In genomic region chr11:96317985-96318384, GRCh38 we compare ENCODE assay signal across 1 cellular context.
TF ChIP-seq lines count a peak whose summit lies in the region.

No MANE protein-coding gene starts in this region.

TF ChIP-seq in IMR-90, 13 proteins besides CTCF, POLR2A, EP300 and RAD21:
- no peak for TF ChIP-seq USF2 (IDR thresholded peaks at IDR 0.05; ENCODE audit: low read depth, low read length)
- TF ChIP-seq FOS (IDR thresholded peaks at IDR 0.05; ENCODE audit: low read depth, low read length), result no peak
- TF ChIP-seq MAZ (IDR thresholded peaks at IDR 0.05; ENCODE audit: borderline replicate concordance, low read depth, low read length), result no peak
- no peak for TF ChIP-seq CEBPB (IDR thresholded peaks at IDR 0.05; ENCODE audit: low read depth, low read length)
- no peak for TF ChIP-seq MXI1 (IDR thresholded peaks at IDR 0.05; ENCODE audit: borderline replicate concordance, low read depth, low read length)
- TF ChIP-seq CHD1 (IDR thresholded peaks at IDR 0.05; ENCODE audit: low read depth, low read length), result no peak
- no peak for TF ChIP-seq ELK1 (IDR thresholded peaks at IDR 0.05; ENCODE audit: borderline replicate concordance, low read depth, low read length)
- no peak for TF ChIP-seq RCOR1 (IDR thresholded peaks at IDR 0.05; ENCODE audit: insufficient replicate concordance, low read length)
- TF ChIP-seq NFE2L2 (IDR thresholded peaks at IDR 0.05; ENCODE audit: low read depth, low read length), result no peak
- TF ChIP-seq SMC3 (IDR thresholded peaks at IDR 0.05; ENCODE audit: low read depth, low read length), result no peak
- TF ChIP-seq BHLHE40 (IDR thresholded peaks at IDR 0.05; ENCODE audit: low read depth, low read length), result no peak
- TF ChIP-seq MAFK (IDR thresholded peaks at IDR 0.05; ENCODE audit: low read depth, low read length), result no peak
- TF ChIP-seq RFX5 (IDR thresholded peaks at IDR 0.05; ENCODE audit: low read depth, low read length), result no peak
